38 cellular contexts compared by ENCODE assay signal in genomic region chr2:15738965-15739364, GRCh38.
"Had no signal": no experiment of that assay in that cellular context is flagged by ENCODE, and none has a peak within 500 bp of the region (broad histone marks: within the 10 kb centered on the region; RNA-seq: fewer than 3 reads in every experiment).

No MANE protein-coding gene starts in this region.

- H3K9me3 Mint-ChIP-seq: activated naive CD4-positive, alpha-beta T cell treated with anti-CD3 and anti-CD28 coated beads, Interleukin-2, amount 10 ng/mL, durations not matched to agents 7 days and 5 days; activated naive CD4-positive, alpha-beta T cell treated with anti-CD3 and anti-CD28 coated beads, Interleukin-2, amount 50 U/mL, for 24 hours; activated T-cell treated with anti-CD3 and anti-CD28 coated beads, Interleukin-2, amount 50 U/mL, for 4 hours; activated T-helper 1 cell treated with anti-CD3 and anti-CD28 coated beads, Interleukin-12 subunit alpha, Interleukin-12 subunit beta, Interleukin-2, Interleukin-4 antibody, amounts not matched to agents 30 ng/mL and 10 ng/mL and 1 ng/mL, durations not matched to agents 14 hours and 24 hours and 36 hours; activated T-helper 17 cell treated with anti-CD3 and anti-CD28 coated beads, Interleukin-2, amount 50 U/mL, for 72 hours; activated T-helper 2 cell treated with anti-CD3 and anti-CD28 coated beads, Interferon-gamma antibody, Interleukin-2, Interleukin-4, amounts not matched to agents 10 μg/mL and 5 μg/mL and 100 μg/mL, durations not matched to agents 14 hours and 24 hours and 36 hours; central memory CD8-positive, alpha-beta T cell had no signal

- H3K9me3 ChIP-seq: ascending aorta, body of pancreas had no signal

- DNase-seq: activated effector memory CD4-positive, alpha-beta T cell treated with anti-CD3 and anti-CD28 coated beads, Interleukin-2, amount 50 U/mL, for 16 hours; activated effector memory CD4-positive, alpha-beta T cell treated with Interleukin-2 at 50 U/mL for 16 hours; activated gamma-delta T cell; activated gamma-delta T cell treated with Interleukin-2 at 50 U/mL for 16 hours; activated naive CD4-positive, alpha-beta T cell; activated naive CD4-positive, alpha-beta T cell treated with anti-CD3 and anti-CD28 coated beads for 36 hours; activated naive CD4-positive, alpha-beta T cell treated with anti-CD3 and anti-CD28 coated beads, Interleukin-2, amount 10 ng/mL, durations not matched to agents 7 days and 5 days; activated naive CD4-positive, alpha-beta T cell treated with anti-CD3 and anti-CD28 coated beads, Interleukin-2, amount 50 U/mL, for 16 hours; activated naive CD4-positive, alpha-beta T cell treated with Interleukin-2 at 50 U/mL for 16 hours; activated naive CD8-positive, alpha-beta T cell treated with anti-CD3 and anti-CD28 coated beads for 36 hours; activated naive CD8-positive, alpha-beta T cell treated with anti-CD3 and anti-CD28 coated beads, Interleukin-2, amount 10 ng/mL, durations not matched to agents 7 days and 5 days; activated naive CD8-positive, alpha-beta T cell treated with anti-CD3 and anti-CD28 coated beads, Interleukin-2, amount 50 U/mL, for 24 hours; activated T-cell treated with anti-CD3 and anti-CD28 coated beads, Interleukin-2, amount 50 U/mL, for 1 hour; activated T-cell treated with anti-CD3 and anti-CD28 coated beads, Interleukin-2, amount 50 U/mL, for 24 hours; activated T-cell treated with anti-CD3 and anti-CD28 coated beads, Interleukin-2, amount 50 U/mL, for 4 hours; activated T-cell treated with anti-CD3 and anti-CD28 coated beads, Interleukin-2, amount 50 U/mL, for 48 hours; activated T-cell treated with anti-CD3 and anti-CD28 coated beads, Interleukin-2, amount 50 U/mL, for 72 hours; amniotic stem cell; amygdala; anterior cingulate cortex; aorta; body of pancreas; brain microvascular endothelial cell; caudate nucleus; central memory CD4-positive, alpha-beta T cell; cerebellar nuclear complex had no signal

- H3K27ac Mint-ChIP-seq: activated naive CD4-positive, alpha-beta T cell treated with anti-CD3 and anti-CD28 coated beads for 36 hours; activated naive CD4-positive, alpha-beta T cell treated with anti-CD3 and anti-CD28 coated beads, Interleukin-2, amount 10 ng/mL, durations not matched to agents 7 days and 5 days; activated naive CD4-positive, alpha-beta T cell treated with anti-CD3 and anti-CD28 coated beads, Interleukin-2, amount 50 U/mL, for 24 hours; activated naive CD4-positive, alpha-beta T cell treated with anti-CD3 and anti-CD28 coated beads, Interleukin-2, amount 50 U/mL, for 72 hours; activated naive CD8-positive, alpha-beta T cell; activated naive CD8-positive, alpha-beta T cell treated with anti-CD3 and anti-CD28 coated beads for 36 hours; activated naive CD8-positive, alpha-beta T cell treated with anti-CD3 and anti-CD28 coated beads, Interleukin-2, amount 10 ng/mL, durations not matched to agents 7 days and 5 days; activated naive CD8-positive, alpha-beta T cell treated with anti-CD3 and anti-CD28 coated beads, Interleukin-2, amount 50 U/mL, for 24 hours; activated T-cell treated with anti-CD3 and anti-CD28 coated beads, Interleukin-2, amount 50 U/mL, for 24 hours; activated T-cell treated with anti-CD3 and anti-CD28 coated beads, Interleukin-2, amount 50 U/mL, for 72 hours; activated T-helper 1 cell treated with anti-CD3 and anti-CD28 coated beads, Interleukin-12 subunit alpha, Interleukin-12 subunit beta, Interleukin-2, Interleukin-4 antibody, amounts not matched to agents 30 ng/mL and 10 ng/mL and 1 ng/mL, durations not matched to agents 14 hours and 24 hours and 36 hours; activated T-helper 17 cell treated with anti-CD3 and anti-CD28 coated beads, Interleukin-2, amount 50 U/mL, for 72 hours; activated T-helper 2 cell treated with anti-CD3 and anti-CD28 coated beads, Interferon-gamma antibody, Interleukin-2, Interleukin-4, amounts not matched to agents 10 μg/mL and 5 μg/mL and 100 μg/mL, durations not matched to agents 14 hours and 24 hours and 36 hours; brain had no signal

- H3K4me3 ChIP-seq: adrenal gland, ascending aorta, body of pancreas, breast epithelium, cardiac muscle cell had no signal

- H3K4me1 ChIP-seq: breast epithelium had no signal

- H3K27ac ChIP-seq: adrenal gland, ascending aorta, body of pancreas, brain microvascular endothelial cell, breast epithelium, cardiac muscle cell had no signal

- H3K4me3 Mint-ChIP-seq: activated naive CD4-positive, alpha-beta T cell treated with anti-CD3 and anti-CD28 coated beads for 36 hours; activated naive CD4-positive, alpha-beta T cell treated with anti-CD3 and anti-CD28 coated beads, Interleukin-2, amount 10 ng/mL, durations not matched to agents 7 days and 5 days; activated naive CD4-positive, alpha-beta T cell treated with anti-CD3 and anti-CD28 coated beads, Interleukin-2, amount 50 U/mL, for 24 hours; activated naive CD8-positive, alpha-beta T cell; activated naive CD8-positive, alpha-beta T cell treated with anti-CD3 and anti-CD28 coated beads for 36 hours; activated naive CD8-positive, alpha-beta T cell treated with anti-CD3 and anti-CD28 coated beads, Interleukin-2, amount 10 ng/mL, durations not matched to agents 7 days and 5 days; activated naive CD8-positive, alpha-beta T cell treated with anti-CD3 and anti-CD28 coated beads, Interleukin-2, amount 50 U/mL, for 24 hours; activated T-cell treated with anti-CD3 and anti-CD28 coated beads, Interleukin-2, amount 50 U/mL, for 24 hours; activated T-cell treated with anti-CD3 and anti-CD28 coated beads, Interleukin-2, amount 50 U/mL, for 4 hours; activated T-cell treated with anti-CD3 and anti-CD28 coated beads, Interleukin-2, amount 50 U/mL, for 72 hours; activated T-helper 1 cell treated with anti-CD3 and anti-CD28 coated beads, Interleukin-12 subunit alpha, Interleukin-12 subunit beta, Interleukin-2, Interleukin-4 antibody, amounts not matched to agents 30 ng/mL and 10 ng/mL and 1 ng/mL, durations not matched to agents 14 hours and 24 hours and 36 hours; activated T-helper 17 cell treated with anti-CD3 and anti-CD28 coated beads, Interleukin-2, amount 50 U/mL, for 72 hours; brain; central memory CD8-positive, alpha-beta T cell had no signal

- H3K4me1 Mint-ChIP-seq: activated naive CD4-positive, alpha-beta T cell treated with anti-CD3 and anti-CD28 coated beads, Interleukin-2, amount 10 ng/mL, durations not matched to agents 7 days and 5 days; activated naive CD4-positive, alpha-beta T cell treated with anti-CD3 and anti-CD28 coated beads, Interleukin-2, amount 50 U/mL, for 24 hours; activated naive CD8-positive, alpha-beta T cell treated with anti-CD3 and anti-CD28 coated beads for 36 hours; activated naive CD8-positive, alpha-beta T cell treated with anti-CD3 and anti-CD28 coated beads, Interleukin-2, amount 10 ng/mL, durations not matched to agents 7 days and 5 days; activated naive CD8-positive, alpha-beta T cell treated with anti-CD3 and anti-CD28 coated beads, Interleukin-2, amount 50 U/mL, for 24 hours; activated T-helper 17 cell treated with anti-CD3 and anti-CD28 coated beads, Interleukin-2, amount 50 U/mL, for 72 hours; central memory CD8-positive, alpha-beta T cell had no signal

- H3K27me3 ChIP-seq: adrenal gland, ascending aorta, body of pancreas, breast epithelium, cardiac muscle cell had no signal

- H3K36me3 ChIP-seq: adrenal gland, ascending aorta, brain microvascular endothelial cell, breast epithelium, cardiac muscle cell had no signal

- H3K36me3 Mint-ChIP-seq: activated naive CD4-positive, alpha-beta T cell treated with anti-CD3 and anti-CD28 coated beads, Interleukin-2, amount 10 ng/mL, durations not matched to agents 7 days and 5 days; activated naive CD4-positive, alpha-beta T cell treated with anti-CD3 and anti-CD28 coated beads, Interleukin-2, amount 50 U/mL, for 24 hours; activated naive CD4-positive, alpha-beta T cell treated with anti-CD3 and anti-CD28 coated beads, Interleukin-2, amount 50 U/mL, for 72 hours; activated naive CD8-positive, alpha-beta T cell; activated naive CD8-positive, alpha-beta T cell treated with anti-CD3 and anti-CD28 coated beads for 36 hours; activated naive CD8-positive, alpha-beta T cell treated with anti-CD3 and anti-CD28 coated beads, Interleukin-2, amount 10 ng/mL, durations not matched to agents 7 days and 5 days; brain had no signal

- ATAC-seq: activated naive CD4-positive, alpha-beta T cell treated with anti-CD3 and anti-CD28 coated beads, Interleukin-2, amount 50 U/mL, for 72 hours; activated naive CD8-positive, alpha-beta T cell treated with anti-CD3 and anti-CD28 coated beads, Interleukin-2, amount 50 U/mL, for 24 hours; activated T-cell treated with anti-CD3 and anti-CD28 coated beads, Interleukin-2, amount 50 U/mL, for 4 hours; activated T-cell treated with anti-CD3 and anti-CD28 coated beads, Interleukin-2, amount 50 U/mL, for 72 hours; activated T-helper 17 cell treated with anti-CD3 and anti-CD28 coated beads, Interleukin-2, amount 50 U/mL, for 72 hours; body of pancreas had no signal
